In the genomic region with DNA sequence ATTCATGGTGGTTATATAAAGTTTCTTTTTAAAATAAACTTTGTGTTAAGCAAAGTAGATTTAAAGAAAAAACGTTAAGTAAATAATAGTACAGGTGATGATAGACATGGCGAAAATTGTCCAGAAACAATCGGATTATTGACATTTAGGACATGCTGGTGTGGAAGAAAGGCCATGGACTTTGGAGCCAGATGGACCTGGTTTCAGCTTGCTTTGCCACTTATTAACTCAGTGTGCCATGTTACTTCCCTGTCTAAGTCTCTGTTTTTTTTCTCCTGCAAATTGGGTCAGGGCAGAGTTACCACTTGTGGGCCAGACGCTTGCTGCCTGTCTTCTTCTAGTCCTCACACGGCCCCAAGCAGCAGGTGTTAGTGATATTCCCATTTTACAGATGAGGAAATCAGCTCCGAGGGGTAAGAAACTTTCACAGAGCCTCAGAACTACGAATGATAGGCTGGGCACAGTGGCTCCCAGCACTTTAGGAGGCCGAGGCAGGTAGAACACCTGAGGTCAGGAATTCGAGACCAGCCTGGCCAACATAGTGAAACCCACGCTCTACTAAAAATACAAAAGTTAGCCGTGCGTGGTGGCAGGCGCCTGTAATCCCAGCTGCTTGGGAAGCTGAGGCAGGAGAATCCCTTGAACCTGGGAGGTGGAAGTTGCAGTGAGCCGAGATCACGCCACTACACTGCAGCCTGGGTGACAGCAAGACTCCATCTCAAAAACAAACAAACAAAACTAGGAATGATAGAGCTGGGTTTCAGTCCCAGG, we compare ENCODE assay signal across 1 cellular context.
A peak's percentile ranks its signal among the peaks of the same experiment; 100 is the strongest.
TF ChIP-seq lines count a peak whose summit lies in the region.

No MANE protein-coding gene starts in this region.

TF ChIP-seq in HepG2, 621 proteins besides CTCF, POLR2A, EP300 and RAD21 (continued from another document and continues in another):
- TF ChIP-seq, protein P1, sequence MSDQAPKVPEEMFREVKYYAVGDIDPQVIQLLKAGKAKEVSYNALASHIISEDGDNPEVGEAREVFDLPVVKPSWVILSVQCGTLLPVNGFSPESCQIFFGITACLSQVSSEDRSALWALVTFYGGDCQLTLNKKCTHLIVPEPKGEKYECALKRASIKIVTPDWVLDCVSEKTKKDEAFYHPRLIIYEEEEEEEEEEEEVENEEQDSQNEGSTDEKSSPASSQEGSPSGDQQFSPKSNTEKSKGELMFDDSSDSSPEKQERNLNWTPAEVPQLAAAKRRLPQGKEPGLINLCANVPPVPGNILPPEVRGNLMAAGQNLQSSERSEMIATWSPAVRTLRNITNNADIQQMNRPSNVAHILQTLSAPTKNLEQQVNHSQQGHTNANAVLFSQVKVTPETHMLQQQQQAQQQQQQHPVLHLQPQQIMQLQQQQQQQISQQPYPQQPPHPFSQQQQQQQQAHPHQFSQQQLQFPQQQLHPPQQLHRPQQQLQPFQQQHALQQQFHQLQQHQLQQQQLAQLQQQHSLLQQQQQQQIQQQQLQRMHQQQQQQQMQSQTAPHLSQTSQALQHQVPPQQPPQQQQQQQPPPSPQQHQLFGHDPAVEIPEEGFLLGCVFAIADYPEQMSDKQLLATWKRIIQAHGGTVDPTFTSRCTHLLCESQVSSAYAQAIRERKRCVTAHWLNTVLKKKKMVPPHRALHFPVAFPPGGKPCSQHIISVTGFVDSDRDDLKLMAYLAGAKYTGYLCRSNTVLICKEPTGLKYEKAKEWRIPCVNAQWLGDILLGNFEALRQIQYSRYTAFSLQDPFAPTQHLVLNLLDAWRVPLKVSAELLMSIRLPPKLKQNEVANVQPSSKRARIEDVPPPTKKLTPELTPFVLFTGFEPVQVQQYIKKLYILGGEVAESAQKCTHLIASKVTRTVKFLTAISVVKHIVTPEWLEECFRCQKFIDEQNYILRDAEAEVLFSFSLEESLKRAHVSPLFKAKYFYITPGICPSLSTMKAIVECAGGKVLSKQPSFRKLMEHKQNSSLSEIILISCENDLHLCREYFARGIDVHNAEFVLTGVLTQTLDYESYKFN (CRISPR knock-in tag; conservative IDR thresholded peaks at IDR 0.05), result peak; percentile 100
- peak; percentile 41; the same call in 1 of the 2 replicates for TF ChIP-seq MYC (CRISPR knock-in tag; IDR thresholded peaks at IDR 0.05; ENCODE audit: borderline replicate concordance)
- peak; percentile 99 for TF ChIP-seq HNRNPUL1 (IDR thresholded peaks at IDR 0.05; ENCODE audit: low read depth, low read length)
- TF ChIP-seq ZBTB14 (CRISPR knock-in tag; IDR thresholded peaks at IDR 0.05), result no peak
- peak; percentile 94 for TF ChIP-seq RCOR2 (CRISPR knock-in tag; IDR thresholded peaks at IDR 0.05)
- TF ChIP-seq ZNF800 (CRISPR knock-in tag; IDR thresholded peaks at IDR 0.05), result no peak
- TF ChIP-seq BHLHE40 (IDR thresholded peaks at IDR 0.05; ENCODE audit: low read length), result peak; percentile 53; the same call in 1 of the 2 replicates
- no peak for TF ChIP-seq SOX6 (IDR thresholded peaks at IDR 0.05)
- peak; percentile 100 for TF ChIP-seq SOX6 (CRISPR knock-in tag; IDR thresholded peaks at IDR 0.05)
- TF ChIP-seq MAX (IDR thresholded peaks at IDR 0.05), result peak; percentile 82
- TF ChIP-seq, protein P2, sequence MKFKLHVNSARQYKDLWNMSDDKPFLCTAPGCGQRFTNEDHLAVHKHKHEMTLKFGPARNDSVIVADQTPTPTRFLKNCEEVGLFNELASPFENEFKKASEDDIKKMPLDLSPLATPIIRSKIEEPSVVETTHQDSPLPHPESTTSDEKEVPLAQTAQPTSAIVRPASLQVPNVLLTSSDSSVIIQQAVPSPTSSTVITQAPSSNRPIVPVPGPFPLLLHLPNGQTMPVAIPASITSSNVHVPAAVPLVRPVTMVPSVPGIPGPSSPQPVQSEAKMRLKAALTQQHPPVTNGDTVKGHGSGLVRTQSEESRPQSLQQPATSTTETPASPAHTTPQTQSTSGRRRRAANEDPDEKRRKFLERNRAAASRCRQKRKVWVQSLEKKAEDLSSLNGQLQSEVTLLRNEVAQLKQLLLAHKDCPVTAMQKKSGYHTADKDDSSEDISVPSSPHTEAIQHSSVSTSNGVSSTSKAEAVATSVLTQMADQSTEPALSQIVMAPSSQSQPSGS (CRISPR knock-in tag; IDR thresholded peaks at IDR 0.05), result peak; percentile 79
- peak; percentile 99 for TF ChIP-seq NCOR1 (IDR thresholded peaks at IDR 0.05; ENCODE audit: borderline replicate concordance, low read length)
- TF ChIP-seq ZNF766 (CRISPR knock-in tag; IDR thresholded peaks at IDR 0.05; ENCODE audit: borderline replicate concordance), result peak; percentile 39; the same call in 1 of the 2 replicates
- peak; percentile 86 for TF ChIP-seq ERF (CRISPR knock-in tag; IDR thresholded peaks at IDR 0.05)
- TF ChIP-seq, protein P3, sequence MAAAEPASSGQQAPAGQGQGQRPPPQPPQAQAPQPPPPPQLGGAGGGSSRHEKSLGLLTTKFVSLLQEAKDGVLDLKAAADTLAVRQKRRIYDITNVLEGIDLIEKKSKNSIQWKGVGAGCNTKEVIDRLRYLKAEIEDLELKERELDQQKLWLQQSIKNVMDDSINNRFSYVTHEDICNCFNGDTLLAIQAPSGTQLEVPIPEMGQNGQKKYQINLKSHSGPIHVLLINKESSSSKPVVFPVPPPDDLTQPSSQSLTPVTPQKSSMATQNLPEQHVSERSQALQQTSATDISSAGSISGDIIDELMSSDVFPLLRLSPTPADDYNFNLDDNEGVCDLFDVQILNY (CRISPR knock-in tag; conservative IDR thresholded peaks at IDR 0.05), result no peak
- TF ChIP-seq ZGPAT (CRISPR knock-in tag; IDR thresholded peaks at IDR 0.05), result peak; percentile 99
- TF ChIP-seq ZNF615 (CRISPR knock-in tag; IDR thresholded peaks at IDR 0.05; ENCODE audit: borderline replicate concordance), result peak; percentile 79
- TF ChIP-seq, protein P4, sequence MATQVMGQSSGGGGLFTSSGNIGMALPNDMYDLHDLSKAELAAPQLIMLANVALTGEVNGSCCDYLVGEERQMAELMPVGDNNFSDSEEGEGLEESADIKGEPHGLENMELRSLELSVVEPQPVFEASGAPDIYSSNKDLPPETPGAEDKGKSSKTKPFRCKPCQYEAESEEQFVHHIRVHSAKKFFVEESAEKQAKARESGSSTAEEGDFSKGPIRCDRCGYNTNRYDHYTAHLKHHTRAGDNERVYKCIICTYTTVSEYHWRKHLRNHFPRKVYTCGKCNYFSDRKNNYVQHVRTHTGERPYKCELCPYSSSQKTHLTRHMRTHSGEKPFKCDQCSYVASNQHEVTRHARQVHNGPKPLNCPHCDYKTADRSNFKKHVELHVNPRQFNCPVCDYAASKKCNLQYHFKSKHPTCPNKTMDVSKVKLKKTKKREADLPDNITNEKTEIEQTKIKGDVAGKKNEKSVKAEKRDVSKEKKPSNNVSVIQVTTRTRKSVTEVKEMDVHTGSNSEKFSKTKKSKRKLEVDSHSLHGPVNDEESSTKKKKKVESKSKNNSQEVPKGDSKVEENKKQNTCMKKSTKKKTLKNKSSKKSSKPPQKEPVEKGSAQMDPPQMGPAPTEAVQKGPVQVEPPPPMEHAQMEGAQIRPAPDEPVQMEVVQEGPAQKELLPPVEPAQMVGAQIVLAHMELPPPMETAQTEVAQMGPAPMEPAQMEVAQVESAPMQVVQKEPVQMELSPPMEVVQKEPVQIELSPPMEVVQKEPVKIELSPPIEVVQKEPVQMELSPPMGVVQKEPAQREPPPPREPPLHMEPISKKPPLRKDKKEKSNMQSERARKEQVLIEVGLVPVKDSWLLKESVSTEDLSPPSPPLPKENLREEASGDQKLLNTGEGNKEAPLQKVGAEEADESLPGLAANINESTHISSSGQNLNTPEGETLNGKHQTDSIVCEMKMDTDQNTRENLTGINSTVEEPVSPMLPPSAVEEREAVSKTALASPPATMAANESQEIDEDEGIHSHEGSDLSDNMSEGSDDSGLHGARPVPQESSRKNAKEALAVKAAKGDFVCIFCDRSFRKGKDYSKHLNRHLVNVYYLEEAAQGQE (IDR thresholded peaks at IDR 0.05; ENCODE audit: borderline replicate concordance in 1 of 2, low read depth in 1 of 2, low read length in 2 of 2), result peak in 1 of 2 experiments; percentile 74; a peak in 2 of 4 replicates
- peak; percentile 92 for TF ChIP-seq ONECUT2 (CRISPR knock-in tag; IDR thresholded peaks at IDR 0.05)
- TF ChIP-seq ZNF780A (CRISPR knock-in tag; IDR thresholded peaks at IDR 0.05), result no peak
- TF ChIP-seq ZNF337 (CRISPR knock-in tag; IDR thresholded peaks at IDR 0.05; ENCODE audit: borderline replicate concordance, low read depth), result peak; percentile 77; the same call in 1 of the 2 replicates
- TF ChIP-seq FOXP1 (IDR thresholded peaks at IDR 0.05), result no peak
- peak; percentile 87 for TF ChIP-seq FOXP1 (CRISPR knock-in tag; IDR thresholded peaks at IDR 0.05)
- no peak for TF ChIP-seq HOXA9 (CRISPR knock-in tag; IDR thresholded peaks at IDR 0.05; ENCODE audit: borderline replicate concordance)
- TF ChIP-seq ZNF556 (CRISPR knock-in tag; IDR thresholded peaks at IDR 0.05; ENCODE audit: borderline replicate concordance), result peak; percentile 94; the same call in 1 of the 2 replicates
- peak; percentile 74 for TF ChIP-seq ARID2 (CRISPR knock-in tag; IDR thresholded peaks at IDR 0.05; ENCODE audit: borderline replicate concordance)
- 0 out of 2 replicates have a peak, but pooled peaks have one; percentile 77 for TF ChIP-seq ZNF878 (CRISPR knock-in tag; IDR thresholded peaks at IDR 0.05)
- TF ChIP-seq, protein P5, sequence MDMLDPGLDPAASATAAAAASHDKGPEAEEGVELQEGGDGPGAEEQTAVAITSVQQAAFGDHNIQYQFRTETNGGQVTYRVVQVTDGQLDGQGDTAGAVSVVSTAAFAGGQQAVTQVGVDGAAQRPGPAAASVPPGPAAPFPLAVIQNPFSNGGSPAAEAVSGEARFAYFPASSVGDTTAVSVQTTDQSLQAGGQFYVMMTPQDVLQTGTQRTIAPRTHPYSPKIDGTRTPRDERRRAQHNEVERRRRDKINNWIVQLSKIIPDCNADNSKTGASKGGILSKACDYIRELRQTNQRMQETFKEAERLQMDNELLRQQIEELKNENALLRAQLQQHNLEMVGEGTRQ (IDR thresholded peaks at IDR 0.05; ENCODE audit: low read depth, low read length), result no peak
- TF ChIP-seq, protein P5 (CRISPR knock-in tag; IDR thresholded peaks at IDR 0.05; ENCODE audit: borderline replicate concordance), result no peak
- TF ChIP-seq NFE2L1 (CRISPR knock-in tag; IDR thresholded peaks at IDR 0.05; ENCODE audit: borderline replicate concordance), result no peak; the same call in 1 of the 2 replicates
- TF ChIP-seq, protein P6, sequence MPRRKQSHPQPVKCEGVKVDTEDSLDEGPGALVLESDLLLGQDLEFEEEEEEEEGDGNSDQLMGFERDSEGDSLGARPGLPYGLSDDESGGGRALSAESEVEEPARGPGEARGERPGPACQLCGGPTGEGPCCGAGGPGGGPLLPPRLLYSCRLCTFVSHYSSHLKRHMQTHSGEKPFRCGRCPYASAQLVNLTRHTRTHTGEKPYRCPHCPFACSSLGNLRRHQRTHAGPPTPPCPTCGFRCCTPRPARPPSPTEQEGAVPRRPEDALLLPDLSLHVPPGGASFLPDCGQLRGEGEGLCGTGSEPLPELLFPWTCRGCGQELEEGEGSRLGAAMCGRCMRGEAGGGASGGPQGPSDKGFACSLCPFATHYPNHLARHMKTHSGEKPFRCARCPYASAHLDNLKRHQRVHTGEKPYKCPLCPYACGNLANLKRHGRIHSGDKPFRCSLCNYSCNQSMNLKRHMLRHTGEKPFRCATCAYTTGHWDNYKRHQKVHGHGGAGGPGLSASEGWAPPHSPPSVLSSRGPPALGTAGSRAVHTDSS (CRISPR knock-in tag; conservative IDR thresholded peaks at IDR 0.05), result no peak
- TF ChIP-seq HMG20A (CRISPR knock-in tag; IDR thresholded peaks at IDR 0.05; ENCODE audit: borderline replicate concordance), result peak; percentile 90; the same call in 1 of the 2 replicates
- TF ChIP-seq HNF4G (IDR thresholded peaks at IDR 0.05; ENCODE audit: borderline replicate concordance, low read depth, low read length), result peak; percentile 99
- peak; percentile 97 for TF ChIP-seq HNF4G (CRISPR knock-in tag; IDR thresholded peaks at IDR 0.05; ENCODE audit: borderline replicate concordance, low read depth)
- TF ChIP-seq ZNF782 (CRISPR knock-in tag; IDR thresholded peaks at IDR 0.05; ENCODE audit: borderline replicate concordance), result peak; percentile 16; the same call in 1 of the 2 replicates
